Comparison of ENCODE assay signal across 4 cellular contexts in genomic region chr6:35432702-35433101, GRCh38. TPM values are rescaled to one million over a fixed set of nuclear protein-coding genes. Genes with fewer than 3 reads are reported as not detected.
A peak's percentile ranks its signal among the peaks of the same experiment; 100 is the strongest.
DNase-seq lines count a peak whose midpoint lies in the region; ATAC-seq and TF ChIP-seq lines count a peak whose summit lies in the region.
"Not testable (repeated sequence)": the region's sequence is repeated elsewhere in the genome, so short reads cannot be mapped to it uniquely, and the experiment has no call there.

No MANE protein-coding gene starts in this region.

- not testable (repeated sequence) for H2BK5ac ChIP-seq in IMR-90 (ENCODE audit: low read depth, low read length, poor library complexity, severe bottlenecking)

- not testable (repeated sequence) for H2AFZ ChIP-seq in IMR-90 (replicated peaks; ENCODE audit: low read length, poor library complexity)

- H3K4me3 ChIP-seq in IMR-90 (ENCODE audit: insufficient read depth, low read depth, low read length); colonic mucosa; mucosa of rectum (ENCODE audit: low read length in 2 of 2): not testable (repeated sequence)

- H3K27ac Mint-ChIP-seq in WTC11, result not testable (repeated sequence)

- H2BK20ac ChIP-seq in IMR-90 (ENCODE audit: low read depth, low read length), result not testable (repeated sequence)

- not testable (repeated sequence) for H3K27me3 Mint-ChIP-seq in WTC11 (ENCODE audit: low read depth)

- H2AK5ac ChIP-seq in IMR-90 (ENCODE audit: low read depth, low read length), result not testable (repeated sequence)

- not testable (repeated sequence) for TF ChIP-seq CTCF in IMR-90 (conservative IDR thresholded peaks at IDR 0.05; ENCODE audit: low read depth, low read length); WTC11 (IDR thresholded peaks at IDR 0.05); colonic mucosa (IDR thresholded peaks at IDR 0.05)

- not testable (repeated sequence) for H3K27ac ChIP-seq in IMR-90 (ENCODE audit: insufficient read depth, low read length)
- H3K27ac ChIP-seq in colonic mucosa (peak overlapping the region; percentile 22), mucosa of rectum (ENCODE audit: low read depth in 2 of 2, low read length in 2 of 2) (peak overlapping the region; percentile 43 to 62)

- not testable (repeated sequence) for H4K20me1 ChIP-seq in IMR-90 (ENCODE audit: insufficient read depth, low read length)

- H2AK9ac ChIP-seq in IMR-90 (replicated peaks; ENCODE audit: low read depth, low read length, poor library complexity), result not testable (repeated sequence)

- not testable (repeated sequence) for TF ChIP-seq RAD21 in IMR-90 (IDR thresholded peaks at IDR 0.05; ENCODE audit: low read length)

- H3K9me3 Mint-ChIP-seq in WTC11, result peaks cover 20% of the 10 kb centered on the region

- H3K4me1 ChIP-seq in IMR-90 (ENCODE audit: control insufficient read depth, insufficient read depth, low read length), result peaks cover 14% of the 10 kb centered on the region
- H3K4me1 ChIP-seq in colonic mucosa, result not testable (repeated sequence)
- peaks cover 18 to 27% of the 10 kb centered on the region in 2 donors for H3K4me1 ChIP-seq in mucosa of rectum (ENCODE audit: control insufficient read depth in 2 of 2, insufficient read depth in 2 of 2, low read length in 2 of 2)

- not testable (repeated sequence) for H3K9me3 ChIP-seq in IMR-90 (ENCODE audit: control insufficient read depth, insufficient read depth, low read length); colonic mucosa; mucosa of rectum (ENCODE audit: control insufficient read depth in 2 of 2, low read length in 2 of 2)

- not testable (repeated sequence) for H3K9ac ChIP-seq in IMR-90 (ENCODE audit: low read depth, low read length); colonic mucosa (ENCODE audit: low read depth in 2 of 2, low read length in 2 of 2); mucosa of rectum (ENCODE audit: low read depth in 1 of 2, low read length in 2 of 2)

- H4K5ac ChIP-seq in IMR-90 (ENCODE audit: low read depth, low read length), result not testable (repeated sequence)

- H3K27me3 ChIP-seq in IMR-90 (ENCODE audit: control insufficient read depth, insufficient read depth, low read length); colonic mucosa; mucosa of rectum (ENCODE audit: control insufficient read depth in 2 of 2, insufficient read depth in 2 of 2, low read length in 2 of 2): not testable (repeated sequence)

- not testable (repeated sequence) for ATAC-seq in IMR-90 (ENCODE audit: low read depth); WTC11

- 0 out of 2 replicates have a peak overlapping the region, but pooled peaks have one; percentile 46 for H3K4ac ChIP-seq in IMR-90 (ENCODE audit: low read depth, low read length)

- H3K9me1 ChIP-seq in IMR-90 (ENCODE audit: insufficient read depth, low read length), result not testable (repeated sequence)

- H3K4me1 Mint-ChIP-seq in WTC11, result peaks cover 11% of the 10 kb centered on the region

- H3K14ac ChIP-seq in IMR-90 (replicated peaks; ENCODE audit: low read depth, low read length), result not testable (repeated sequence)

- H3K4me3 Mint-ChIP-seq in WTC11, result not testable (repeated sequence)

- DNase-seq in IMR-90; WTC11 (ENCODE audit: low spot score): not testable (repeated sequence)
- DNase-seq in colonic mucosa, result peak; percentile 15

- H4K91ac ChIP-seq in IMR-90 (ENCODE audit: insufficient read depth, low read depth, low read length), result not testable (repeated sequence)

- H3K79me1 ChIP-seq in IMR-90 (ENCODE audit: low read depth in 1 of 2, low read length in 2 of 2), result not testable (repeated sequence)

- CTCF ChIA-PET in IMR-90 (lab: Yijun Ruan, JAX), result not testable (repeated sequence)
- CTCF ChIA-PET in WTC11 (lab: Charles Lee), result interaction anchor here (0.8 kb wide), 1 partner anchor 17 kb away, joined by 4 read pairs; no protein-coding TSS in a partner anchor

- not testable (repeated sequence) for H3K4me2 ChIP-seq in IMR-90 (ENCODE audit: low read depth, low read length)

- H3K23ac ChIP-seq in IMR-90 (ENCODE audit: low read depth, low read length), result not testable (repeated sequence)

- BruUV-seq in IMR-90 (replicated peaks; lab: Mats Ljungman, UMichigan), result not testable (repeated sequence)

- H3K36me3 Mint-ChIP-seq in WTC11, result peaks cover 12% of the 10 kb centered on the region

- H3K56ac ChIP-seq in IMR-90 (ENCODE audit: extremely low read depth, insufficient read depth, low read length), result not testable (repeated sequence)

- in situ Hi-C loops in IMR-90 (cut with MboI; ENCODE audit: low sequenced_read_pairs), result not testable (repeated sequence)

- 0 out of 3 replicates have a peak overlapping the region, but pooled peaks have one; percentile 14 for H2BK15ac ChIP-seq in IMR-90 (ENCODE audit: low read depth, low read length)

- intact Hi-C loops in IMR-90 (cut with micrococcal nuclease); colonic mucosa (cut with DNase I): not testable (repeated sequence)

- WGBS in IMR-90 (ENCODE audit: extremely low coverage in 2 of 2, insufficient read length in 1 of 2), 2 experiments, result 14% methylated on average over 1 of the region's 3 CpGs; no CpG with 5 or more reads in 1 of the 2 experiments

- not testable (repeated sequence) for TF ChIP-seq POLR2A in IMR-90 (IDR thresholded peaks at IDR 0.05; ENCODE audit: low read depth, low read length)

- H3K36me3 ChIP-seq in IMR-90 (ENCODE audit: control insufficient read depth, insufficient read depth, low read length); colonic mucosa; mucosa of rectum (ENCODE audit: control insufficient read depth in 2 of 2, insufficient read depth in 2 of 2, low read length in 2 of 2): not testable (repeated sequence)

- POLR2A ChIA-PET in IMR-90 (lab: Charles Lee; ENCODE audit: unreplicated experiment), result interaction anchor here (0.6 kb wide), 1 partner anchor 56 kb away, joined by 5 read pairs; no protein-coding TSS in a partner anchor
- POLR2A ChIA-PET in WTC11 (lab: Charles Lee), result not testable (repeated sequence)

- dilution Hi-C loops in IMR-90 (cut with HindIII; ENCODE audit: low sequenced_read_pairs, unreplicated experiment), result not testable (repeated sequence)

- peak overlapping the region; percentile 4; the same call in 1 of the 2 replicates for H2BK120ac ChIP-seq in IMR-90 (ENCODE audit: low read depth, low read length)

- H4K8ac ChIP-seq in IMR-90 (ENCODE audit: low read depth in 2 of 2, low read length in 2 of 2), result not testable (repeated sequence)

- not testable (repeated sequence) for H3K18ac ChIP-seq in IMR-90 (ENCODE audit: low read depth, low read length)

TF ChIP-seq in WTC11, 78 proteins besides CTCF, POLR2A, EP300 and RAD21:
- TF ChIP-seq ZNF121 (CRISPR knock-in tag; IDR thresholded peaks at IDR 0.05), result peak; percentile 31; the same call in 1 of the 2 replicates

RNA-seq across cellular contexts. Expression of gene FANCE, which starts 19.4 kb away (rescaled TPM):
- total RNA-seq in IMR-90 (2012; rRNA removed), result 7.5 and 9.1 TPM in 2 replicates
- polyA plus RNA-seq in IMR-90 (2012; rRNA removed), result 6.8 and 7.1 TPM in 2 replicates
- polyA plus RNA-seq in IMR-90 (2012; cell fraction: cytosol; rRNA removed), result 4.5 and 6.8 TPM in 2 replicates
- polyA plus RNA-seq in IMR-90 (2012; cell fraction: nucleus; rRNA removed; ENCODE audit: low replicate concordance), result 5.0 and 6.6 TPM in 2 replicates
- 15.7 to 22.3 TPM (median 17.6 TPM) in 3 replicates for total RNA-seq in WTC11 (2021)
- total RNA-seq in colonic mucosa, result 10 to 100 TPM in 1 of 2 donors, 1 to 10 TPM in 1; 3.7 to 10.7 TPM

RNA-seq across cellular contexts. Expression of gene RPL10A, which starts 35.5 kb away (rescaled TPM):
- total RNA-seq in IMR-90 (2012; rRNA removed) (1,746 and 2,310 TPM in 2 replicates), WTC11 (2021) (1,829 to 2,044 TPM (median 2,031 TPM) in 3 replicates), colonic mucosa (1,000 to 10,000 TPM in 1 of 2 donors, 100 to 1,000 TPM in 1; 998 to 1,213 TPM)
- polyA plus RNA-seq in IMR-90 (2012; rRNA removed), result 3,153 and 3,261 TPM in 2 replicates
- polyA plus RNA-seq in IMR-90 (2012; cell fraction: cytosol; rRNA removed), result 1,705 and 1,838 TPM in 2 replicates
- 1,133 and 1,323 TPM in 2 replicates for polyA plus RNA-seq in IMR-90 (2012; cell fraction: nucleus; rRNA removed; ENCODE audit: low replicate concordance)
